Comparison of ENCODE assay signal across 1 cellular context in genomic region chr1:161706483-161707347, GRCh38.
TF ChIP-seq lines count a peak whose summit lies in the region.

A gene with protein sequence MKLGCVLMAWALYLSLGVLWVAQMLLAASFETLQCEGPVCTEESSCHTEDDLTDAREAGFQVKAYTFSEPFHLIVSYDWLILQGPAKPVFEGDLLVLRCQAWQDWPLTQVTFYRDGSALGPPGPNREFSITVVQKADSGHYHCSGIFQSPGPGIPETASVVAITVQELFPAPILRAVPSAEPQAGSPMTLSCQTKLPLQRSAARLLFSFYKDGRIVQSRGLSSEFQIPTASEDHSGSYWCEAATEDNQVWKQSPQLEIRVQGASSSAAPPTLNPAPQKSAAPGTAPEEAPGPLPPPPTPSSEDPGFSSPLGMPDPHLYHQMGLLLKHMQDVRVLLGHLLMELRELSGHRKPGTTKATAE (plus strand): TSS chr1:161707229. CDS start chr1:161707265, 36 bp downstream.

TF ChIP-seq in HEK293, 187 proteins besides CTCF, POLR2A, EP300 and RAD21 (continued from another document and continues in another):
- TF ChIP-seq ZNF830 (tag by site-specific recombination; IDR thresholded peaks at IDR 0.05; ENCODE audit: low read depth) (no peak), WT1 (tag by site-specific recombination; IDR thresholded peaks at IDR 0.05) (no peak), YY1 (tag by site-specific recombination; IDR thresholded peaks at IDR 0.05) (no peak), ZNF24 (tag by site-specific recombination; IDR thresholded peaks at IDR 0.05) (0 out of 2 replicates have a peak, but pooled peaks have one; percentile 17), PATZ1 (tag by site-specific recombination; IDR thresholded peaks at IDR 0.05) (no peak), REST (tag by site-specific recombination; IDR thresholded peaks at IDR 0.05) (no peak), KLF17 (tag by site-specific recombination; IDR thresholded peaks at IDR 0.05) (no peak), SP7 (tag by site-specific recombination; IDR thresholded peaks at IDR 0.05) (no peak; the same call in 1 of the 2 replicates), ZNF768 (tag by site-specific recombination; IDR thresholded peaks at IDR 0.05) (no peak), KLF9 (tag by site-specific recombination; IDR thresholded peaks at IDR 0.05; ENCODE audit: low read depth) (no peak), PRDM10 (tag by site-specific recombination; IDR thresholded peaks at IDR 0.05) (peak; percentile 77), GLI2 (tag by site-specific recombination; IDR thresholded peaks at IDR 0.05; ENCODE audit: borderline replicate concordance, low read depth) (no peak), GLIS2 (tag by site-specific recombination; IDR thresholded peaks at IDR 0.05) (no peak), MYNN (tag by site-specific recombination; IDR thresholded peaks at IDR 0.05; ENCODE audit: borderline replicate concordance) (no peak), ZNF214 (tag by site-specific recombination; IDR thresholded peaks at IDR 0.05; ENCODE audit: borderline replicate concordance) (no peak), ZNF394 (tag by site-specific recombination; IDR thresholded peaks at IDR 0.05; ENCODE audit: borderline replicate concordance) (peak; percentile 66; the same call in 1 of the 2 replicates), ZNF404 (tag by site-specific recombination; IDR thresholded peaks at IDR 0.05) (no peak), ZBTB44 (tag by site-specific recombination; IDR thresholded peaks at IDR 0.05) (no peak), ZSCAN18 (tag by site-specific recombination; IDR thresholded peaks at IDR 0.05) (no peak), PRDM1 (tag by site-specific recombination; IDR thresholded peaks at IDR 0.05) (0 out of 2 replicates have a peak, but pooled peaks have one; percentile 5), ZNF335 (tag by site-specific recombination; conservative IDR thresholded peaks at IDR 0.05) (peak; percentile 50; the same call in 1 of the 2 replicates), ZNF221 (tag by site-specific recombination; IDR thresholded peaks at IDR 0.05; ENCODE audit: borderline replicate concordance) (no peak), ZEB2 (tag by site-specific recombination; IDR thresholded peaks at IDR 0.05) (peak; percentile 63; the same call in 1 of the 2 replicates), ZNF2 (tag by site-specific recombination; IDR thresholded peaks at IDR 0.05) (no peak), ZNF626 (tag by site-specific recombination; IDR thresholded peaks at IDR 0.05) (no peak), ZNF292 (tag by site-specific recombination; IDR thresholded peaks at IDR 0.05; ENCODE audit: borderline replicate concordance, low read depth) (no peak), ZBTB1 (tag by site-specific recombination; IDR thresholded peaks at IDR 0.05) (no peak)
- TF ChIP-seq, protein P1, sequence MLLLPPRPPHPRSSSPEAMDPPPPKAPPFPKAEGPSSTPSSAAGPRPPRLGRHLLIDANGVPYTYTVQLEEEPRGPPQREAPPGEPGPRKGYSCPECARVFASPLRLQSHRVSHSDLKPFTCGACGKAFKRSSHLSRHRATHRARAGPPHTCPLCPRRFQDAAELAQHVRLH (tag by site-specific recombination; IDR thresholded peaks at IDR 0.05): no peak
- TF ChIP-seq, protein P2, sequence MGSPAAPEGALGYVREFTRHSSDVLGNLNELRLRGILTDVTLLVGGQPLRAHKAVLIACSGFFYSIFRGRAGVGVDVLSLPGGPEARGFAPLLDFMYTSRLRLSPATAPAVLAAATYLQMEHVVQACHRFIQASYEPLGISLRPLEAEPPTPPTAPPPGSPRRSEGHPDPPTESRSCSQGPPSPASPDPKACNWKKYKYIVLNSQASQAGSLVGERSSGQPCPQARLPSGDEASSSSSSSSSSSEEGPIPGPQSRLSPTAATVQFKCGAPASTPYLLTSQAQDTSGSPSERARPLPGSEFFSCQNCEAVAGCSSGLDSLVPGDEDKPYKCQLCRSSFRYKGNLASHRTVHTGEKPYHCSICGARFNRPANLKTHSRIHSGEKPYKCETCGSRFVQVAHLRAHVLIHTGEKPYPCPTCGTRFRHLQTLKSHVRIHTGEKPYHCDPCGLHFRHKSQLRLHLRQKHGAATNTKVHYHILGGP (tag by site-specific recombination; IDR thresholded peaks at IDR 0.05): no peak
- TF ChIP-seq, protein P3, sequence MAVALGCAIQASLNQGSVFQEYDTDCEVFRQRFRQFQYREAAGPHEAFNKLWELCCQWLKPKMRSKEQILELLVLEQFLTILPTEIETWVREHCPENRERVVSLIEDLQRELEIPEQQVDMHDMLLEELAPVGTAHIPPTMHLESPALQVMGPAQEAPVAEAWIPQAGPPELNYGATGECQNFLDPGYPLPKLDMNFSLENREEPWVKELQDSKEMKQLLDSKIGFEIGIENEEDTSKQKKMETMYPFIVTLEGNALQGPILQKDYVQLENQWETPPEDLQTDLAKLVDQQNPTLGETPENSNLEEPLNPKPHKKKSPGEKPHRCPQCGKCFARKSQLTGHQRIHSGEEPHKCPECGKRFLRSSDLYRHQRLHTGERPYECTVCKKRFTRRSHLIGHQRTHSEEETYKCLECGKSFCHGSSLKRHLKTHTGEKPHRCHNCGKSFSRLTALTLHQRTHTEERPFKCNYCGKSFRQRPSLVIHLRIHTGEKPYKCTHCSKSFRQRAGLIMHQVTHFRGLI (tag by site-specific recombination; IDR thresholded peaks at IDR 0.05): peak; percentile 71; the same call in 1 of the 2 replicates
- TF ChIP-seq, protein P4, sequence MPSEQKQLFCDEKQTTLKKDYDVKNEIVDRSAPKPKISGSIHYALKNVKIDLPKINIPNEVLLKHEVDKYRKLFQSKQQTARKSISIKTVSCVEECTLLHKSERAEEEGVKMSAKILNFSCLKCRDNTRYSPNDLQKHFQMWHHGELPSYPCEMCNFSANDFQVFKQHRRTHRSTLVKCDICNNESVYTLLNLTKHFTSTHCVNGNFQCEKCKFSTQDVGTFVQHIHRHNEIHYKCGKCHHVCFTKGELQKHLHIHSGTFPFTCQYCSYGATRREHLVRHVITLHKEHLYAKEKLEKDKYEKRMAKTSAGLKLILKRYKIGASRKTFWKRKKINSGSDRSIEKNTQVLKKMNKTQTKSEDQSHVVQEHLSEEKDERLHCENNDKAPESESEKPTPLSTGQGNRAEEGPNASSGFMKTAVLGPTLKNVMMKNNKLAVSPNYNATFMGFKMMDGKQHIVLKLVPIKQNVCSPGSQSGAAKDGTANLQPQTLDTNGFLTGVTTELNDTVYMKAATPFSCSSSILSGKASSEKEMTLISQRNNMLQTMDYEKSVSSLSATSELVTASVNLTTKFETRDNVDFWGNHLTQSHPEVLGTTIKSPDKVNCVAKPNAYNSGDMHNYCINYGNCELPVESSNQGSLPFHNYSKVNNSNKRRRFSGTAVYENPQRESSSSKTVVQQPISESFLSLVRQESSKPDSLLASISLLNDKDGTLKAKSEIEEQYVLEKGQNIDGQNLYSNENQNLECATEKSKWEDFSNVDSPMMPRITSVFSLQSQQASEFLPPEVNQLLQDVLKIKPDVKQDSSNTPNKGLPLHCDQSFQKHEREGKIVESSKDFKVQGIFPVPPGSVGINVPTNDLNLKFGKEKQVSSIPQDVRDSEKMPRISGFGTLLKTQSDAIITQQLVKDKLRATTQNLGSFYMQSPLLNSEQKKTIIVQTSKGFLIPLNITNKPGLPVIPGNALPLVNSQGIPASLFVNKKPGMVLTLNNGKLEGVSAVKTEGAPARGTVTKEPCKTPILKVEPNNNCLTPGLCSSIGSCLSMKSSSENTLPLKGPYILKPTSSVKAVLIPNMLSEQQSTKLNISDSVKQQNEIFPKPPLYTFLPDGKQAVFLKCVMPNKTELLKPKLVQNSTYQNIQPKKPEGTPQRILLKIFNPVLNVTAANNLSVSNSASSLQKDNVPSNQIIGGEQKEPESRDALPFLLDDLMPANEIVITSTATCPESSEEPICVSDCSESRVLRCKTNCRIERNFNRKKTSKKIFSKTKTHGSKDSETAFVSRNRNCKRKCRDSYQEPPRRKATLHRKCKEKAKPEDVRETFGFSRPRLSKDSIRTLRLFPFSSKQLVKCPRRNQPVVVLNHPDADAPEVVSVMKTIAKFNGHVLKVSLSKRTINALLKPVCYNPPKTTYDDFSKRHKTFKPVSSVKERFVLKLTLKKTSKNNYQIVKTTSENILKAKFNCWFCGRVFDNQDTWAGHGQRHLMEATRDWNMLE (tag by site-specific recombination; conservative IDR thresholded peaks at IDR 0.05; ENCODE audit: low read depth): no peak
